26 cellular contexts compared by ENCODE assay signal in the genomic region with DNA sequence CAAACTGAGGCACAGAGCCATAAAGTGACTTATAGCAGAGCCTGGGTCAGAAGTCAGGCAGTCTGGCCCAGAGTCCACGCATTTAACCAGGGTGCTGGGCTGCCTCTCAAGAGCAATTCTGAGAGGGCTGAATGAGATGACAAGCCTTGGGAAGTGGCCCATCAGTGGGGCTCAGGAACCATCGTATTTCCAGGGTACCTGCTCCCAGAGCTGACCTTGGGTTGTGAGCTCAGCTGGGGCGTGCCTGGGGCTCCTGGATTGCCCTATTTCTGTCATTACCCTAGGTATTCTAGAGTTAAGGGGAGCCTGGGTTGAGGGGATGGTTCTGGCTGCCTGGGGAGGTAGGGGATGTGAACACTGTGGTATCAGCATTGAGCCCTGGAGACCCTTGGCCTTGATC. TPM values are rescaled to one million over a fixed set of nuclear protein-coding genes. Genes with fewer than 3 reads are reported as not detected.
"Had no signal": no experiment of that assay in that cellular context is flagged by ENCODE, and none has a peak within 500 bp of the region (broad histone marks: within the 10 kb centered on the region; RNA-seq: fewer than 3 reads in every experiment).

No MANE protein-coding gene starts in this region.

- H3K4me1 ChIP-seq: body of pancreas had no signal

- ATAC-seq: activated naive CD8-positive, alpha-beta T cell treated with anti-CD3 and anti-CD28 coated beads, Interleukin-2, amount 50 U/mL, for 24 hours; activated T-cell treated with anti-CD3 and anti-CD28 coated beads, Interleukin-2, amount 50 U/mL, for 72 hours; body of pancreas; esophagus mucosa; left colon; stimulated activated naive CD8-positive, alpha-beta T cell treated with anti-CD3 and anti-CD28 coated beads, Interleukin-15, Interleukin-2, amounts not matched to agents 100 U/mL and 50 U/mL, for 24 hours had no signal

- H3K9ac ChIP-seq: SK-N-SH had no signal

- H3K27ac Mint-ChIP-seq: activated naive CD8-positive, alpha-beta T cell treated with anti-CD3 and anti-CD28 coated beads, Interleukin-2, amount 50 U/mL, for 24 hours; activated T-cell treated with anti-CD3 and anti-CD28 coated beads, Interleukin-2, amount 50 U/mL, for 72 hours; memory B cell; T-helper 2 cell treated with Interferon-gamma antibody and Interleukin-4, amounts not matched to agents 5 μg/mL and 100 μg/mL, for 36 hours had no signal

- H3K36me3 Mint-ChIP-seq: memory B cell had no signal

- H3K4me3 ChIP-seq: body of pancreas, cardiac muscle cell, hepatocyte, thyroid gland had no signal

- H3K4me3 Mint-ChIP-seq: activated naive CD8-positive, alpha-beta T cell treated with anti-CD3 and anti-CD28 coated beads, Interleukin-2, amount 50 U/mL, for 24 hours; activated T-cell treated with anti-CD3 and anti-CD28 coated beads, Interleukin-2, amount 50 U/mL, for 72 hours; memory B cell; T-helper 2 cell treated with Interferon-gamma antibody and Interleukin-4, amounts not matched to agents 5 μg/mL and 100 μg/mL, for 36 hours had no signal

- H3K4me1 Mint-ChIP-seq: activated naive CD8-positive, alpha-beta T cell treated with anti-CD3 and anti-CD28 coated beads, Interleukin-2, amount 50 U/mL, for 24 hours had no signal

- H3K27ac ChIP-seq: body of pancreas, cardiac muscle cell, hepatocyte, thyroid gland, VCaP had no signal

- H3K9me3 ChIP-seq: body of pancreas, SK-N-SH, thyroid gland had no signal

- H3K36me3 ChIP-seq: cardiac muscle cell, thyroid gland had no signal

- H3K4me2 ChIP-seq: hepatocyte, SK-N-SH had no signal

- H3K9me3 Mint-ChIP-seq: activated naive CD8-positive, alpha-beta T cell treated with anti-CD3 and anti-CD28 coated beads, Interleukin-2, amount 50 U/mL, for 24 hours; activated T-cell treated with anti-CD3 and anti-CD28 coated beads, Interleukin-2, amount 50 U/mL, for 72 hours; memory B cell; T-helper 2 cell treated with Interferon-gamma antibody and Interleukin-4, amounts not matched to agents 5 μg/mL and 100 μg/mL, for 36 hours had no signal

- DNase-seq: activated CD4-positive, alpha-beta T cell treated with anti-CD3 and anti-CD28 coated beads, Interleukin-2, amount 50 U/mL, for 1 hour; activated CD4-positive, CD25-positive, alpha-beta regulatory T cell treated with anti-CD3 and anti-CD28 coated beads, Interleukin-2, amount 50 U/mL, for 72 hours; activated gamma-delta T cell; activated naive CD4-positive, alpha-beta T cell treated with anti-CD3 and anti-CD28 coated beads, Interleukin-2, amount 50 U/mL, for 16 hours; activated naive CD8-positive, alpha-beta T cell treated with anti-CD3 and anti-CD28 coated beads, Interleukin-2, amount 50 U/mL, for 24 hours; activated T-cell treated with anti-CD3 and anti-CD28 coated beads, Interleukin-2, amount 50 U/mL, for 72 hours; body of pancreas; effector memory CD4-positive, alpha-beta T cell; foreskin melanocyte; glutamatergic neuron; occipital lobe; SK-N-SH; stimulated activated CD4-positive, alpha-beta T cell treated with anti-CD3 and anti-CD28 coated beads, Interleukin-4, amount 100 ng/mL, for 1 hour; stimulated activated naive CD8-positive, alpha-beta T cell treated with anti-CD3 and anti-CD28 coated beads, Interleukin-15, Interleukin-2, amounts not matched to agents 100 U/mL and 50 U/mL, for 24 hours; thyroid gland had no signal

- H3K27me3 ChIP-seq: body of pancreas, cardiac muscle cell, hepatocyte, thyroid gland had no signal

RNA-seq across cellular contexts. Expression of a gene that starts 49.4 kb away (rescaled TPM):
- total RNA-seq: cardiac muscle cell, dermis microvascular lymphatic vessel endothelial cell, endothelial cell of umbilical vein, subcutaneous adipose tissue had no signal
- polyA plus RNA-seq: endothelial cell of umbilical vein, neural cell had no signal
